In the genomic region with DNA sequence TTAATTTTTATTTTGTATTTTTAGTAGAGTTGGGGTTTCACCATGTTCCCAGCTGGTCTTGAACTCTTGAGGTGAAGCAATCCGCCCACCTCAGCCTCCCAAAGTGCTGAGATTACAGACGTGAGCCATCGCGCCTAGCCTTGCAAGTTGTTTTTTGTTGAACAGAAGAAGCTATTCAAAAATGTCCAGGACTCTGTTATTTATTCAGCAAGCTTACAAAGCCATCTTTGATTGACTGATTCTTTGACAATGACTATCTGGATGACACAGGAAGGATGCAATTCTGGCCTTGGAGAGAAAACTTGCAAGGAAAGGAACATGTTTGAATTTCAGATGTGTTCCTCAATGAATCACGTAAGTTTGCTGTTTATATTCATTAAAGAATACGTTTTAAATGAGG, we compare ENCODE assay signal across 21 cellular contexts.
DNase-seq lines count a peak whose midpoint lies in the region; TF ChIP-seq lines count a peak whose summit lies in the region.
"Had no signal": no experiment of that assay in that cellular context is flagged by ENCODE, and none has a peak within 500 bp of the region (broad histone marks: within the 10 kb centered on the region; RNA-seq: fewer than 3 reads in every experiment).

No MANE protein-coding gene starts in this region.

- H3K9me3 Mint-ChIP-seq in osteocyte (ENCODE audit: unreplicated experiment) = peaks cover 7% of the 10 kb centered on the region

- H3K4me3 Mint-ChIP-seq in osteocyte (ENCODE audit: unreplicated experiment) = no peak overlapping the region
- H3K4me3 Mint-ChIP-seq: activated naive CD8-positive, alpha-beta T cell treated with anti-CD3 and anti-CD28 coated beads for 36 hours; stimulated activated effector memory CD8-positive, alpha-beta T cell treated with anti-CD3 and anti-CD28 coated beads, Interleukin-12 subunit alpha, Interleukin-12 subunit beta, amount 100 ng/mL, for 72 hours; WTC11 had no signal

- H3K4me2 ChIP-seq in DOHH2 (ENCODE audit: low read length) = peak overlapping the region; percentile 76
- H3K4me2 ChIP-seq in OCI-LY3 (ENCODE audit: low read length) = peak overlapping the region; percentile 91
- H3K4me2 ChIP-seq: KMS-11 had no signal

- H3K36me3 Mint-ChIP-seq in osteocyte (ENCODE audit: unreplicated experiment) = peaks cover 2% of the 10 kb centered on the region
- H3K36me3 Mint-ChIP-seq: stimulated activated effector memory CD8-positive, alpha-beta T cell treated with anti-CD3 and anti-CD28 coated beads, Interleukin-12 subunit alpha, Interleukin-12 subunit beta, amount 100 ng/mL, for 72 hours had no signal

- no peak overlapping the region for H3K27ac ChIP-seq in DOHH2 (ENCODE audit: low read depth, low read length)
- peak overlapping the region; percentile 97 for H3K27ac ChIP-seq in OCI-LY3 (ENCODE audit: low read length)
- H3K27ac ChIP-seq in brain microvascular endothelial cell = peak overlapping the region; percentile 94
- H3K27ac ChIP-seq: foreskin keratinocyte, KMS-11, suprapubic skin had no signal

- peak overlapping the region; percentile 76 for H3K9ac ChIP-seq in OCI-LY3 (ENCODE audit: low read length)
- H3K9ac ChIP-seq: KMS-11 had no signal

- H3K9me3 ChIP-seq in DOHH2 (ENCODE audit: control insufficient read depth, insufficient read depth, low read length) = no peaks in the 10 kb centered on the region
- peaks cover 4% of the 10 kb centered on the region; the same call in 1 of the 2 replicates for H3K9me3 ChIP-seq in OCI-LY3 (ENCODE audit: insufficient read depth, low read length)
- H3K9me3 ChIP-seq: suprapubic skin had no signal

- in situ Hi-C loops in brain microvascular endothelial cell (cut with HindIII; ENCODE audit: low pct_ligation_motif_present, low sequenced_read_pairs) = no loop called here

- peaks cover 67% of the 10 kb centered on the region for H3K4me1 Mint-ChIP-seq in osteocyte (ENCODE audit: unreplicated experiment)

- H3K36me3 ChIP-seq in DOHH2 (ENCODE audit: control insufficient read depth, low read length) (no peaks in the 10 kb centered on the region), OCI-LY3 (replicated peaks; ENCODE audit: low read depth, low read length) (peaks cover 8% of the 10 kb centered on the region), brain microvascular endothelial cell (replicated peaks) (no peaks in the 10 kb centered on the region)
- H3K36me3 ChIP-seq: suprapubic skin had no signal

- H3K4me1 ChIP-seq in DOHH2 (ENCODE audit: control insufficient read depth, low read length) = peaks cover 29% of the 10 kb centered on the region
- peaks cover 41% of the 10 kb centered on the region for H3K4me1 ChIP-seq in OCI-LY3 (ENCODE audit: low read length)

- no peak overlapping the region for H2AFZ ChIP-seq in OCI-LY3 (ENCODE audit: low read depth, low read length)

- H4K20me1 ChIP-seq in DOHH2 (ENCODE audit: control insufficient read depth, insufficient read depth, low read depth, low read length) (no peaks in the 10 kb centered on the region), OCI-LY3 (ENCODE audit: insufficient read depth, low read length) (no peaks in the 10 kb centered on the region)

- no peak overlapping the region for H3K27ac Mint-ChIP-seq in osteocyte (ENCODE audit: unreplicated experiment)
- H3K27ac Mint-ChIP-seq: naive thymus-derived CD4-positive, alpha-beta T cell; stimulated activated effector memory CD8-positive, alpha-beta T cell treated with anti-CD3 and anti-CD28 coated beads, Interleukin-12 subunit alpha, Interleukin-12 subunit beta, amount 100 ng/mL, for 72 hours had no signal

- TF ChIP-seq CTCF in DOHH2 (IDR thresholded peaks at IDR 0.05; ENCODE audit: low read depth, low read length, poor library complexity, severe bottlenecking) (no peak), OCI-LY3 (IDR thresholded peaks at IDR 0.05; ENCODE audit: low read depth, low read length) (no peak), brain microvascular endothelial cell (IDR thresholded peaks at IDR 0.05; ENCODE audit: low read depth, low read length, missing control alignments) (no peak), foreskin fibroblast (IDR thresholded peaks at IDR 0.05; ENCODE audit: low read depth, low read length) (no peak), osteocyte (IDR thresholded peaks at IDR 0.05) (no peak)

- DNase-seq in brain microvascular endothelial cell (no peak), pons (ENCODE audit: low spot score) (peak; percentile 65), foreskin fibroblast (no peak), middle frontal gyrus (ENCODE audit: extremely low spot score, low spot score) (no peak), osteocyte (ENCODE audit: extremely low spot score, unreplicated experiment) (no peak)
- DNase-seq: activated CD4-positive, alpha-beta T cell treated with anti-CD3 and anti-CD28 coated beads, Interleukin-2, amount 50 U/mL, for 4 hours; activated CD8-positive, alpha-beta memory T cell treated with anti-CD3 and anti-CD28 coated beads, Interleukin-2, amount 50 U/mL, for 48 hours; activated naive CD8-positive, alpha-beta T cell treated with anti-CD3 and anti-CD28 coated beads for 36 hours; effector CD4-positive, alpha-beta T cell; erythroblast; foreskin keratinocyte; naive thymus-derived CD4-positive, alpha-beta T cell; NCI-H1694 treated with DMSO at 0.1 percent for 48 hours; NCI-H2171 treated with DMSO at 0.1 percent for 48 hours; posterior cingulate gyrus had no signal

- peak overlapping the region; percentile 69 for H3K4me3 ChIP-seq in DOHH2 (ENCODE audit: low read length)
- peak overlapping the region; percentile 86 for H3K4me3 ChIP-seq in OCI-LY3 (ENCODE audit: low read length)
- H3K4me3 ChIP-seq in brain microvascular endothelial cell (ENCODE audit: low read depth, low read length) = no peak overlapping the region
- H3K4me3 ChIP-seq in foreskin fibroblast (ENCODE audit: low read depth in 1 of 2, low read length in 2 of 2) = no peak overlapping the region
- H3K4me3 ChIP-seq: suprapubic skin had no signal

- H3F3A ChIP-seq in DOHH2 (ENCODE audit: control insufficient read depth, insufficient read depth) = peaks cover 5% of the 10 kb centered on the region; the same call in 1 of the 2 replicates

- H3K27me3 ChIP-seq in DOHH2 (ENCODE audit: control insufficient read depth, low read length) (no peaks in the 10 kb centered on the region), OCI-LY3 (ENCODE audit: low read depth, low read length) (no peaks in the 10 kb centered on the region), brain microvascular endothelial cell (replicated peaks) (no peaks in the 10 kb centered on the region)
- H3K27me3 ChIP-seq: foreskin keratinocyte, suprapubic skin had no signal

- no peaks in the 10 kb centered on the region for H3K27me3 Mint-ChIP-seq in osteocyte (ENCODE audit: unreplicated experiment)
- H3K27me3 Mint-ChIP-seq: naive thymus-derived CD4-positive, alpha-beta T cell had no signal

- H3K79me2 ChIP-seq in DOHH2 (ENCODE audit: control insufficient read depth, low read length) (peaks cover 17% of the 10 kb centered on the region), OCI-LY3 (ENCODE audit: low read length) (peaks cover 42% of the 10 kb centered on the region)

- no peaks in the 10 kb centered on the region for H3K9me2 ChIP-seq in DOHH2 (replicated peaks; ENCODE audit: control insufficient read depth, low read length)

Comparison
In these comparisons a context has a peak if more than half of its experiments do, and no peak if none do; other contexts are left out.
1. H3K4me3 ChIP-seq: peak in DOHH2 (single experiment) and OCI-LY3 (single experiment); none in brain microvascular endothelial cell (single experiment) and foreskin fibroblast (0 of 2).